16 cellular contexts compared by ENCODE assay signal in genomic region chr17:57372156-57372555, GRCh38.
DNase-seq lines count a peak whose midpoint lies in the region; ATAC-seq and TF ChIP-seq lines count a peak whose summit lies in the region.
"Had no signal": no experiment of that assay in that cellular context is flagged by ENCODE, and none has a peak within 500 bp of the region (broad histone marks: within the 10 kb centered on the region; RNA-seq: fewer than 3 reads in every experiment).

No MANE protein-coding gene starts in this region.

- no peaks in the 10 kb centered on the region for H3K27me3 ChIP-seq in left lung
- no peaks in the 10 kb centered on the region for H3K27me3 ChIP-seq in heart right ventricle
- H3K27me3 ChIP-seq: gastroesophageal sphincter had no signal

- no peak overlapping the region for H3K27ac ChIP-seq in left lung
- H3K27ac ChIP-seq in heart right ventricle, result no peak overlapping the region
- H3K27ac ChIP-seq: gastroesophageal sphincter had no signal

- CTCF ChIA-PET in activated naive CD4-positive, alpha-beta T cell treated with anti-CD3 and anti-CD28 coated beads for 36 hours (lab: Charles Lee), result interaction anchor here (0.6 to 1.1 kb wide), 3 partner anchors 41 to 129 kb away, joined by 3 to 5 read pairs (median 3); no protein-coding TSS in a partner anchor

- no peaks in the 10 kb centered on the region for H3K9me3 Mint-ChIP-seq in activated naive CD4-positive, alpha-beta T cell treated with anti-CD3 and anti-CD28 coated beads for 36 hours

- 74 to 78% methylated on average over 3 of the region's 3 CpGs for WGBS in heart right ventricle, 2 donors

- DNase-seq in AG10803 (ENCODE audit: low read depth) (peak; percentile 28), LHCN-M2 (ENCODE audit: low read depth) (peak; percentile 78), astrocyte of the hippocampus (ENCODE audit: low read depth, low spot score) (peak; percentile 58), left lung (no peak), heart right ventricle (no peak)
- DNase-seq in activated T-cell treated with anti-CD3 and anti-CD28 coated beads, Interleukin-2, amount 50 U/mL, for 1 hour, result no peak
- no peak for DNase-seq in activated naive CD4-positive, alpha-beta T cell treated with anti-CD3 and anti-CD28 coated beads for 36 hours
- DNase-seq: activated CD8-positive, alpha-beta memory T cell treated with anti-CD3 and anti-CD28 coated beads, Interleukin-2, amount 10 ng/mL, durations not matched to agents 7 days and 5 days; left ventricle myocardium superior; MM.1S; occipital lobe had no signal

- TF ChIP-seq CTCF in AG10803 (conservative IDR thresholded peaks at IDR 0.05; ENCODE audit: low read length) (no peak), left lung (IDR thresholded peaks at IDR 0.05) (no peak), heart right ventricle (IDR thresholded peaks at IDR 0.05) (no peak)

- H3K27me3 Mint-ChIP-seq in activated naive CD4-positive, alpha-beta T cell treated with anti-CD3 and anti-CD28 coated beads for 36 hours (ENCODE audit: low read depth), result no peaks in the 10 kb centered on the region
- H3K27me3 Mint-ChIP-seq: activated CD8-positive, alpha-beta memory T cell treated with anti-CD3 and anti-CD28 coated beads, Interleukin-2, amount 10 ng/mL, durations not matched to agents 7 days and 5 days; B cell had no signal

- intact Hi-C loops in left lung (cut with DNase I), result no loop called here
- intact Hi-C loops in heart right ventricle (cut with DNase I), result loop anchor here in 1 of 10 donors (10.0 kb wide), 1 partner anchor 293 kb away; no protein-coding TSS in a partner anchor
- intact Hi-C loops in activated naive CD4-positive, alpha-beta T cell treated with anti-CD3 and anti-CD28 coated beads for 36 hours (cut with micrococcal nuclease), result no loop called here

- H3K4me3 ChIP-seq in AG10803 (ENCODE audit: low read length) (no peak overlapping the region), left lung (no peak overlapping the region), heart right ventricle (no peak overlapping the region)
- H3K4me3 ChIP-seq: gastroesophageal sphincter had no signal

- H3K9me3 ChIP-seq in left lung, result peaks cover 0 to 6% of the 10 kb centered on the region in 2 donors
- H3K9me3 ChIP-seq in heart right ventricle, result peaks cover 0 to 12% (median 5%) of the 10 kb centered on the region in 11 donors

- H3K36me3 ChIP-seq in left lung, result no peaks in the 10 kb centered on the region
- H3K36me3 ChIP-seq in heart right ventricle, result no peaks in the 10 kb centered on the region
- H3K36me3 ChIP-seq: gastroesophageal sphincter had no signal

- H3K4me3 Mint-ChIP-seq in activated naive CD4-positive, alpha-beta T cell treated with anti-CD3 and anti-CD28 coated beads for 36 hours, result no peak overlapping the region
- H3K4me3 Mint-ChIP-seq: activated CD8-positive, alpha-beta memory T cell treated with anti-CD3 and anti-CD28 coated beads, Interleukin-2, amount 10 ng/mL, durations not matched to agents 7 days and 5 days; B cell had no signal

- H3K4me1 ChIP-seq in left lung, result peaks cover 5 to 15% of the 10 kb centered on the region in 2 donors
- peaks cover 3 to 52% (median 29%) of the 10 kb centered on the region in 9 donors for H3K4me1 ChIP-seq in heart right ventricle
- H3K4me1 ChIP-seq: gastroesophageal sphincter had no signal

- peaks cover 6% of the 10 kb centered on the region for H3K36me3 Mint-ChIP-seq in activated naive CD4-positive, alpha-beta T cell treated with anti-CD3 and anti-CD28 coated beads for 36 hours (ENCODE audit: low read depth)

- peaks cover 13% of the 10 kb centered on the region for H3K4me1 Mint-ChIP-seq in activated naive CD4-positive, alpha-beta T cell treated with anti-CD3 and anti-CD28 coated beads for 36 hours (ENCODE audit: low read depth)

- H3K27ac Mint-ChIP-seq in activated naive CD4-positive, alpha-beta T cell treated with anti-CD3 and anti-CD28 coated beads for 36 hours, result no peak overlapping the region
- H3K27ac Mint-ChIP-seq: activated CD8-positive, alpha-beta memory T cell treated with anti-CD3 and anti-CD28 coated beads, Interleukin-2, amount 10 ng/mL, durations not matched to agents 7 days and 5 days; B cell had no signal

- ATAC-seq in left lung (peak; percentile 68), heart right ventricle (no peak), HG02884 (IDR thresholded peaks at IDR 0.05; ENCODE audit: unreplicated experiment) (no peak)
- ATAC-seq: activated CD8-positive, alpha-beta memory T cell treated with anti-CD3 and anti-CD28 coated beads, Interleukin-2, amount 10 ng/mL, durations not matched to agents 7 days and 5 days; activated naive CD4-positive, alpha-beta T cell treated with anti-CD3 and anti-CD28 coated beads, Interleukin-2, amount 50 U/mL, for 72 hours; gastroesophageal sphincter; left ventricle myocardium superior; Right ventricle myocardium inferior had no signal

Comparison
In these comparisons a context has a peak if more than half of its experiments do, and no peak if none do; other contexts are left out.
1. DNase-seq: peak in AG10803 (single experiment), LHCN-M2 (single experiment) and astrocyte of the hippocampus (single experiment); none in left lung (0 of 2), activated T-cell treated with anti-CD3 and anti-CD28 coated beads, Interleukin-2, amount 50 U/mL, for 1 hour (single experiment), heart right ventricle (0 of 2) and activated naive CD4-positive, alpha-beta T cell treated with anti-CD3 and anti-CD28 coated beads for 36 hours (single experiment).